In the genomic region with DNA sequence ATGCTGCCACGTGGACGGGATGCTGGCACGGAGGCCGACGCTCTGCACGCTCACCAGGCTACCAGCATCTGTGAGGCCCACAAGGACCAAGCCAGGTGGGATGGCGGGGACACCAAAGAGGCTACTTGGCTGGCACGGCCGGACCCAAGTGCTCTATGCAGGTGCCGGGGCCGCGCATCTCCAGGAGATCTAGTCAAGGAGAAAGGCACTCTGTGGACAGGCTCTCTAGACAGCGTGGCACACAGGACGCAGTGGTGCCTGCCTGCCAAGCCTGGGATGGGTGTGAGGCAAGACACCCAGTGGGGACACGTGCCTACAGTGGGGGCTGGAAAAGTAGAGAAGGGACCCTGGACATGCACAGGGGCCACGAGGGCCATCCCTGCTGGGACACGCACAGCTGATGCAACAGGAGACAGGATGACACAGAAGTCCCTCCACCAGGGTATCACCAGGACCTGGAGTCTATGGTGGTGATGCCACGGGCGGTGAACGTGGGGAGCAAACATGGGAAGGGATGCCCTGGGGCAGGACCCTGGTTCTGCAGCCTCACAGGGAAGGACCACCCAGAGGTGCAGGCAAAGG, we compare ENCODE assay signal across 13 cellular contexts. TPM values are rescaled to one million over a fixed set of nuclear protein-coding genes. Genes with fewer than 3 reads are reported as not detected.
A peak's percentile ranks its signal among the peaks of the same experiment; 100 is the strongest.
DNase-seq lines count a peak whose midpoint lies in the region; ATAC-seq and TF ChIP-seq lines count a peak whose summit lies in the region.
"Had no signal": no experiment of that assay in that cellular context is flagged by ENCODE, and none has a peak within 500 bp of the region (broad histone marks: within the 10 kb centered on the region; RNA-seq: fewer than 3 reads in every experiment).

No MANE protein-coding gene starts in this region.

- peaks cover 98% of the 10 kb centered on the region for H3K79me2 ChIP-seq in hepatocyte

- WGBS in esophagus muscularis mucosa: 92% methylated on average over 17 of the region's 20 CpGs
- 97% methylated on average over 20 of the region's 20 CpGs for WGBS in hepatocyte (ENCODE audit: low lambda C conversion rate, missing lambda C conversion rate)

- H3K27me3 ChIP-seq in BLaER1 treated with 17β-estradiol and CSF1 and Interleukin-3, amounts not matched to agents 10 nM and 100 nM: no peaks in the 10 kb centered on the region
- H3K27me3 ChIP-seq in HL-60 (ENCODE audit: insufficient read depth, poor library complexity, severe bottlenecking): no peaks in the 10 kb centered on the region
- no peaks in the 10 kb centered on the region for H3K27me3 ChIP-seq in esophagus muscularis mucosa
- no peaks in the 10 kb centered on the region for H3K27me3 ChIP-seq in hepatocyte

- no peak overlapping the region for H2AFZ ChIP-seq in hepatocyte

- peaks cover 29 to 47% (median 42%) of the 10 kb centered on the region in 11 experiments for H3K36me3 ChIP-seq in BLaER1 treated with 17β-estradiol and CSF1 and Interleukin-3, amounts not matched to agents 10 nM and 100 nM
- H3K36me3 ChIP-seq in esophagus muscularis mucosa (peaks cover 0 to 11% (median 6%) of the 10 kb centered on the region in 4 donors), hepatocyte (replicated peaks; ENCODE audit: insufficient read depth, low read depth) (no peaks in the 10 kb centered on the region)

- peak in 1 of 2 experiments; percentile 56 for DNase-seq in HL-60 (ENCODE audit: low read depth in 1 of 2, low spot score in 1 of 2)
- DNase-seq in esophagus muscularis mucosa (ENCODE audit: extremely low spot score): peak; percentile 78
- DNase-seq in osteocyte (ENCODE audit: extremely low spot score, unreplicated experiment): peak; percentile 77
- DNase-seq in hepatocyte (ENCODE audit: low spot score): no peak
- DNase-seq in epidermal melanocyte (ENCODE audit: insufficient read length, low spot score): no peak
- no peak for DNase-seq in ACHN
- DNase-seq: activated CD4-positive, alpha-beta T cell treated with anti-CD3 and anti-CD28 coated beads, Interleukin-2, amount 50 U/mL, for 48 hours; mammary epithelial cell; NCI-H510A treated with DMSO at 0.1 percent for 48 hours had no signal

- no peaks in the 10 kb centered on the region for H3K27me3 Mint-ChIP-seq in osteocyte (ENCODE audit: unreplicated experiment)

- H4K20me1 ChIP-seq in BLaER1 treated with 17β-estradiol and CSF1 and Interleukin-3, amounts not matched to agents 10 nM and 100 nM: peaks cover 0 to 97% (median 8%) of the 10 kb centered on the region in 11 experiments; a peak in 12 of 22 replicates
- H4K20me1 ChIP-seq in hepatocyte (ENCODE audit: insufficient read depth, poor library complexity, severe bottlenecking): peaks cover 86% of the 10 kb centered on the region

- H3K4me1 ChIP-seq in BLaER1 treated with 17β-estradiol and CSF1 and Interleukin-3, amounts not matched to agents 10 nM and 100 nM: peaks cover 44 to 96% (median 65%) of the 10 kb centered on the region in 10 experiments
- peaks cover 12 to 44% (median 27%) of the 10 kb centered on the region in 4 donors for H3K4me1 ChIP-seq in esophagus muscularis mucosa
- H3K4me1 ChIP-seq in hepatocyte (ENCODE audit: insufficient read depth): peaks cover 10% of the 10 kb centered on the region

- intact Hi-C loops in esophagus muscularis mucosa (cut with DNase I): no loop called here

- no peak overlapping the region for H3K27ac Mint-ChIP-seq in osteocyte (ENCODE audit: unreplicated experiment)

- H3K4me3 Mint-ChIP-seq in osteocyte (ENCODE audit: unreplicated experiment): no peak overlapping the region

- H3K4me3 ChIP-seq in BLaER1 treated with 17β-estradiol and CSF1 and Interleukin-3, amounts not matched to agents 10 nM and 100 nM: peak overlapping the region in 1 of 10 experiments; percentile 45; a peak in 1 of 20 replicates
- peak overlapping the region; percentile 8; the same call in 1 of the 2 replicates for H3K4me3 ChIP-seq in HL-60 (replicated peaks; ENCODE audit: insufficient read depth, low read length)
- no peak overlapping the region for H3K4me3 ChIP-seq in esophagus muscularis mucosa
- no peak overlapping the region for H3K4me3 ChIP-seq in hepatocyte

- no peak for TF ChIP-seq POLR2A in esophagus muscularis mucosa (IDR thresholded peaks at IDR 0.05; ENCODE audit: low read depth)

- no peaks in the 10 kb centered on the region for H3K9me3 Mint-ChIP-seq in osteocyte (ENCODE audit: unreplicated experiment)
- H3K9me3 Mint-ChIP-seq: IgD-negative memory B cell had no signal

- H3K9ac ChIP-seq in BLaER1 treated with 17β-estradiol and CSF1 and Interleukin-3, amounts not matched to agents 10 nM and 100 nM: peak overlapping the region in 10 of 11 experiments; percentile 52 to 80 (median 76); a peak in 18 of 22 replicates

- H3K4me1 Mint-ChIP-seq in osteocyte (ENCODE audit: unreplicated experiment): peaks cover 10% of the 10 kb centered on the region

- peaks cover 0 to 8% (median 0%) of the 10 kb centered on the region in 11 experiments; a peak in 2 of 22 replicates for H3K9me3 ChIP-seq in BLaER1 treated with 17β-estradiol and CSF1 and Interleukin-3, amounts not matched to agents 10 nM and 100 nM (replicated peaks in 1 of 11)
- no peaks in the 10 kb centered on the region for H3K9me3 ChIP-seq in esophagus muscularis mucosa
- H3K9me3 ChIP-seq in hepatocyte (ENCODE audit: low read depth): no peaks in the 10 kb centered on the region

- TF ChIP-seq CTCF in HL-60 (IDR thresholded peaks at IDR 0.05; ENCODE audit: insufficient read depth, low read length): no peak
- no peak for TF ChIP-seq CTCF in esophagus muscularis mucosa (IDR thresholded peaks at IDR 0.05)
- TF ChIP-seq CTCF in osteocyte (IDR thresholded peaks at IDR 0.05): no peak
- TF ChIP-seq CTCF in hepatocyte (IDR thresholded peaks at IDR 0.05; ENCODE audit: poor library complexity): no peak

- H3K27ac ChIP-seq in BLaER1 treated with 17β-estradiol and CSF1 and Interleukin-3, amounts not matched to agents 10 nM and 100 nM: peak overlapping the region in 10 of 11 experiments; percentile 74 to 93 (median 89); a peak in 19 of 22 replicates
- peak overlapping the region; percentile 82 for H3K27ac ChIP-seq in HL-60 (replicated peaks)
- no peak overlapping the region for H3K27ac ChIP-seq in esophagus muscularis mucosa (replicated peaks in 1 of 4)
- no peak overlapping the region for H3K27ac ChIP-seq in hepatocyte
- H3K27ac ChIP-seq: C4-2B had no signal

- ATAC-seq in GM21526 (IDR thresholded peaks at IDR 0.05; ENCODE audit: low FRiP score, unreplicated experiment): no peak

- H3K36me3 Mint-ChIP-seq in osteocyte (ENCODE audit: unreplicated experiment): peaks cover 7% of the 10 kb centered on the region
- H3K36me3 Mint-ChIP-seq: IgD-negative memory B cell had no signal

- no peaks in the 10 kb centered on the region for H3K9me2 ChIP-seq in hepatocyte (replicated peaks; ENCODE audit: insufficient read depth)

- peak overlapping the region; percentile 77 to 95 (median 88) for H3K4me2 ChIP-seq in BLaER1 treated with 17β-estradiol and CSF1 and Interleukin-3, amounts not matched to agents 10 nM and 100 nM
- H3K4me2 ChIP-seq in hepatocyte: no peak overlapping the region

- TF ChIP-seq EP300 in esophagus muscularis mucosa (IDR thresholded peaks at IDR 0.05): no peak

- in situ Hi-C loops in ACHN (cut with HindIII; ENCODE audit: low pct_ligation_motif_present, low pct_unique_long_range_greater_than_20kb, low sequenced_read_pairs): no loop called here

RNA-seq across cellular contexts. Expression of a gene that starts 28.5 kb away (rescaled TPM):
- total RNA-seq in esophagus muscularis mucosa (10 to 100 TPM; 28.5 to 44.9 (median 35.8) TPM), osteocyte (36.3 and 39.3 TPM in 2 replicates), hepatocyte (19.8 and 29.2 TPM in 2 replicates)
- 18.2 and 22.7 TPM in 2 replicates for polyA plus RNA-seq in hepatocyte

Comparison
In these comparisons a context has a peak if more than half of its experiments do, and no peak if none do; other contexts are left out.
1. H3K27ac ChIP-seq: peak in BLaER1 treated with 17β-estradiol and CSF1 and Interleukin-3, amounts not matched to agents 10 nM and 100 nM (10 of 11) and HL-60 (single experiment); none in esophagus muscularis mucosa (0 of 4) and hepatocyte (single experiment).
2. DNase-seq: peak in esophagus muscularis mucosa (single experiment) and osteocyte (single experiment); none in hepatocyte (single experiment), epidermal melanocyte (single experiment) and ACHN (single experiment).